In the genomic region with DNA sequence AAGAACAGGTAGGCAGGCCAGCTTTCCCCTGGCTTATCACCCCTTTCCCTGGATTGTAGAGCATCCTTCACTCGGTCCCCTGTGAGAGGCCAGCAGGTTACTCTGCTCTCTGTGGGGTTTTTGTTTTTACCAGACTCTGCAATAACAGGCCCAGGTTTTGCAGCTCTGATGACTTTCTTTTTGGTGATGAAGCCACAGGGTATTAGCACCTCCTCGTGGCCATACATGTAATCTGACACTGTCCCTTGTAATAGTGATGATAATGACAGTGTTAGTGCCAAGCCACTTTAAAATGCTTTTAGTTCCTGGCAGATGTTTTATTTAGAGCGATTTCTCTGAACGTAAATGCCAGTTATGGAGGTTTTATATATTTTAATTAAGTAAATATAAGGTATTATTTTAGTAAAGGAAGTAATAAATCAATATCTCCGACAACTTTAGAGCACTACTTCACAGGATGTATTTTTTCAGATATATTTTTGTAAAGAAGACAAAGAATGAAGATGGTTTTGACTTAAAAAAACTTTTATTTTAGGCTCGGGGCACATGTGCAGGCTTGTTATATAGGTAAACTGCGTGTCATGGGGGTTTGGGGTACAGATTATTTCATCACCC, we compare ENCODE assay signal across 8 cellular contexts. TPM values are rescaled to one million over a fixed set of nuclear protein-coding genes. Genes with fewer than 3 reads are reported as not detected.
DNase-seq lines count a peak whose midpoint lies in the region; ATAC-seq, FAIRE-seq and TF ChIP-seq lines count a peak whose summit lies in the region.

No MANE protein-coding gene starts in this region.

- H3K36me3 Mint-ChIP-seq in Calu3 (ENCODE audit: insufficient read depth, unreplicated experiment): no peaks in the 10 kb centered on the region
- no peaks in the 10 kb centered on the region for H3K36me3 Mint-ChIP-seq in activated CD8-positive, alpha-beta T cell treated with anti-CD3 and anti-CD28 coated beads, Interleukin-2, amount 10 ng/mL, durations not matched to agents 7 days and 5 days (ENCODE audit: low read depth)

- no peak overlapping the region for H3K4me3 Mint-ChIP-seq in Calu3 (ENCODE audit: low read depth, unreplicated experiment)
- H3K4me3 Mint-ChIP-seq in activated CD8-positive, alpha-beta T cell treated with anti-CD3 and anti-CD28 coated beads, Interleukin-2, amount 10 ng/mL, durations not matched to agents 7 days and 5 days: no peak overlapping the region

- H3K79me2 ChIP-seq in endothelial cell of umbilical vein (ENCODE audit: control insufficient read depth, insufficient read depth, low read length): no peaks in the 10 kb centered on the region

- H3K4me1 Mint-ChIP-seq in Calu3 (ENCODE audit: low read depth, unreplicated experiment): no peaks in the 10 kb centered on the region
- no peaks in the 10 kb centered on the region for H3K4me1 Mint-ChIP-seq in activated CD8-positive, alpha-beta T cell treated with anti-CD3 and anti-CD28 coated beads, Interleukin-2, amount 10 ng/mL, durations not matched to agents 7 days and 5 days (ENCODE audit: low read depth)

- CTCF ChIA-PET in Calu3 (lab: Charles Lee): interaction anchor here (0.6 to 1.6 kb wide), 8 partner anchors 10 to 565 kb away, joined by 3 to 9 read pairs (median 3); partner anchors contain the start of genes ADAT1, KARS1 and TERF2IP
- CTCF ChIA-PET in activated CD8-positive, alpha-beta T cell treated with anti-CD3 and anti-CD28 coated beads, Interleukin-2, amount 10 ng/mL, durations not matched to agents 7 days and 5 days (lab: Charles Lee): interaction anchor here (0.5 to 2.0 kb wide), 23 partner anchors 9 to 564 kb away, joined by 3 to 24 read pairs (median 4); partner anchors contain the start of genes ADAT1, CFDP1, GABARAPL2 and KARS1
- CTCF ChIA-PET in endothelial cell of umbilical vein (lab: Charles Lee): interaction anchor here (0.6 to 2.8 kb wide), 26 partner anchors 10 to 1408 kb away, joined by 3 to 74 read pairs (median 4); partner anchors contain the start of genes ADAT1, CFDP1, KARS1 and TERF2IP

- H3K27me3 ChIP-seq in endothelial cell of umbilical vein (ENCODE audit: control insufficient read depth in 2 of 2, insufficient read depth in 2 of 2, low read length in 2 of 2): peaks cover 0 to 4% of the 10 kb centered on the region in 2 experiments

- peak; percentile 70 for FAIRE-seq in endothelial cell of umbilical vein (lab: Jason Lieb, UNC)

- BruUV-seq in Calu3 (replicated peaks; lab: Mats Ljungman, UMichigan): no TSS peak
- no TSS peak for BruUV-seq in endothelial cell of umbilical vein (replicated peaks; lab: Mats Ljungman, UMichigan)

- no peak overlapping the region for H2AFZ ChIP-seq in endothelial cell of umbilical vein (ENCODE audit: low read depth, low read length)

- no peak overlapping the region for H3K27ac ChIP-seq in endothelial cell of umbilical vein (ENCODE audit: insufficient read depth, low read depth, low read length)

- H3K27ac Mint-ChIP-seq in Calu3 (ENCODE audit: unreplicated experiment): no peak overlapping the region
- no peak overlapping the region for H3K27ac Mint-ChIP-seq in activated CD8-positive, alpha-beta T cell treated with anti-CD3 and anti-CD28 coated beads, Interleukin-2, amount 10 ng/mL, durations not matched to agents 7 days and 5 days

- peaks cover 46% of the 10 kb centered on the region for H3K27me3 Mint-ChIP-seq in Calu3 (ENCODE audit: unreplicated experiment)
- H3K27me3 Mint-ChIP-seq in activated CD8-positive, alpha-beta T cell treated with anti-CD3 and anti-CD28 coated beads, Interleukin-2, amount 10 ng/mL, durations not matched to agents 7 days and 5 days (ENCODE audit: low read depth): peaks cover 14% of the 10 kb centered on the region

- H3K4me1 ChIP-seq in endothelial cell of umbilical vein (ENCODE audit: control insufficient read depth, extremely low read depth, insufficient read depth, low read length): no peaks in the 10 kb centered on the region
- H3K4me1 ChIP-seq in mucosa of descending colon (ENCODE audit: low read depth): no peaks in the 10 kb centered on the region

- H3K9me1 ChIP-seq in endothelial cell of umbilical vein (replicated peaks; ENCODE audit: control insufficient read depth, extremely low read depth, insufficient read depth, low read length): no peaks in the 10 kb centered on the region

- H4K20me1 ChIP-seq in endothelial cell of umbilical vein (replicated peaks; ENCODE audit: control insufficient read depth, extremely low read depth, insufficient read depth, low read length): no peaks in the 10 kb centered on the region

- H3K4me3 ChIP-seq in endothelial cell of umbilical vein (replicated peaks in 1 of 3; ENCODE audit: insufficient read depth in 1 of 3, low read depth in 1 of 3, low read length in 3 of 3) (no peak overlapping the region), mucosa of descending colon (no peak overlapping the region)

- H3K4me2 ChIP-seq in endothelial cell of umbilical vein (ENCODE audit: insufficient read depth, low read length): no peak overlapping the region

- no peaks in the 10 kb centered on the region for H3K9me3 Mint-ChIP-seq in Calu3 (ENCODE audit: low read depth, unreplicated experiment)
- H3K9me3 Mint-ChIP-seq in activated CD8-positive, alpha-beta T cell treated with anti-CD3 and anti-CD28 coated beads, Interleukin-2, amount 10 ng/mL, durations not matched to agents 7 days and 5 days (ENCODE audit: insufficient read depth): no peaks in the 10 kb centered on the region

- H3K9me3 ChIP-seq in endothelial cell of umbilical vein (replicated peaks; ENCODE audit: control insufficient read depth, insufficient read depth, low read length) (no peaks in the 10 kb centered on the region), mucosa of descending colon (no peaks in the 10 kb centered on the region)

- POLR2A ChIA-PET in activated CD8-positive, alpha-beta T cell treated with anti-CD3 and anti-CD28 coated beads, Interleukin-2, amount 10 ng/mL, durations not matched to agents 7 days and 5 days (lab: Charles Lee): interaction anchor here (2.9 kb wide), 1 partner anchor 116 kb away, joined by 10 read pairs; the partner anchor contains the start of genes KARS1 and TERF2IP
- POLR2A ChIA-PET in endothelial cell of umbilical vein (lab: Charles Lee): interaction anchor here (0.5 kb wide), 1 partner anchor 117 kb away, joined by 3 read pairs; the partner anchor contains the start of genes KARS1 and TERF2IP

- ATAC-seq in GM19455 (IDR thresholded peaks at IDR 0.05; ENCODE audit: unreplicated experiment) (peak; percentile 89), HG03469 (IDR thresholded peaks at IDR 0.05; ENCODE audit: unreplicated experiment) (peak; percentile 94), mucosa of descending colon (peak; percentile 92)
- ATAC-seq in activated CD8-positive, alpha-beta T cell treated with anti-CD3 and anti-CD28 coated beads, Interleukin-2, amount 10 ng/mL, durations not matched to agents 7 days and 5 days: peak; percentile 96

- peak; percentile 75 for TF ChIP-seq CTCF in Calu3 (IDR thresholded peaks at IDR 0.05; ENCODE audit: unreplicated experiment)
- TF ChIP-seq CTCF in endothelial cell of umbilical vein (IDR thresholded peaks at IDR 0.05; ENCODE audit: extremely low read depth in 1 of 2, insufficient read depth in 1 of 2, low read depth in 1 of 2, low read length in 2 of 2): peak; percentile 60 to 68
- peak; percentile 58 for TF ChIP-seq CTCF in mucosa of descending colon (IDR thresholded peaks at IDR 0.05)

- H3K9ac ChIP-seq in endothelial cell of umbilical vein (replicated peaks; ENCODE audit: extremely low read depth, insufficient read depth, low read length): no peak overlapping the region

- DNase-seq in Calu3 (peak; percentile 64), NCI-H748 treated with DMSO at 0.1 percent for 48 hours (lab: John Stamatoyannopoulos, UW) (peak; percentile 39), endothelial cell of umbilical vein (ENCODE audit: low read depth, low spot score) (peak; percentile 64), mucosa of descending colon (peak in 1 of 3 donors; percentile 79), stromal cell of bone marrow (ENCODE audit: low read depth) (peak; percentile 38)
- DNase-seq in activated CD8-positive, alpha-beta T cell treated with anti-CD3 and anti-CD28 coated beads, Interleukin-2, amount 10 ng/mL, durations not matched to agents 7 days and 5 days: peak; percentile 74

- no peak for TF ChIP-seq POLR2A in endothelial cell of umbilical vein (IDR thresholded peaks at IDR 0.05; ENCODE audit: low read depth, low read length)

- dilution Hi-C loops in endothelial cell of umbilical vein (cut with MboI; ENCODE audit: extremely low pct_ligation_motif_present, low sequenced_read_pairs): no loop called here

- intact Hi-C loops in Calu3 (cut with micrococcal nuclease; ENCODE audit: unreplicated experiment) (loop anchor here (1.0 to 5.0 kb wide), 3 partner anchors 120 to 565 kb away; no protein-coding TSS in a partner anchor), endothelial cell of umbilical vein (cut with micrococcal nuclease) (loop anchor here (1.0 to 5.0 kb wide), 6 partner anchors 117 to 565 kb away; partner anchors contain the start of genes ADAT1, GABARAPL2, KARS1 and TERF2IP), mucosa of descending colon (cut with DNase I, micrococcal nuclease) (loop anchor here in 1 of 2 donors (10.0 kb wide), 1 partner anchor 139 kb away; the partner anchor contains the start of gene ADAT1)

- H3K36me3 ChIP-seq in endothelial cell of umbilical vein (ENCODE audit: control insufficient read depth in 2 of 2, extremely low read depth in 1 of 2, insufficient read depth in 2 of 2, low read length in 2 of 2): no peaks in the 10 kb centered on the region
- H3K36me3 ChIP-seq in mucosa of descending colon (ENCODE audit: low read depth): no peaks in the 10 kb centered on the region

TF ChIP-seq in endothelial cell of umbilical vein, 7 proteins besides CTCF, POLR2A, EP300 and RAD21 (continues in another document):
- TF ChIP-seq JUN (IDR thresholded peaks at IDR 0.05; ENCODE audit: borderline replicate concordance, insufficient read depth, insufficient read length, low read depth) (no peak), FOS (IDR thresholded peaks at IDR 0.05; ENCODE audit: borderline replicate concordance, insufficient read depth, low read length) (no peak), GATA2 (IDR thresholded peaks at IDR 0.05; ENCODE audit: insufficient read depth, insufficient read length, low read depth, low read length) (no peak), POLR2AphosphoS5 (IDR thresholded peaks at IDR 0.05; ENCODE audit: insufficient read depth, low read depth, low read length) (no peak)

RNA-seq across cellular contexts. Expression of gene CPHXL, which starts 38.0 kb away (rescaled TPM):
- total RNA-seq in Calu3 (2022) (not detected in 2 replicates), endothelial cell of umbilical vein (not detected in 2 replicates), mucosa of descending colon (not detected)
- not detected for total RNA-seq in activated CD8-positive, alpha-beta T cell treated with anti-CD3 and anti-CD28 coated beads, Interleukin-2, amount 10 ng/mL, durations not matched to agents 7 days and 5 days
- not detected in 2 replicates for polyA plus RNA-seq in endothelial cell of umbilical vein
- not detected in 2 replicates for polyA plus RNA-seq in endothelial cell of umbilical vein (2011; cell fraction: cytosol; rRNA removed)
- not detected in 2 replicates for polyA plus RNA-seq in endothelial cell of umbilical vein (2011; cell fraction: nucleus; rRNA removed)
- polyA plus RNA-seq in endothelial cell of umbilical vein (2012): not detected in 2 replicates
- not detected in 2 replicates for polyA minus RNA-seq in endothelial cell of umbilical vein
- polyA minus RNA-seq in endothelial cell of umbilical vein (2011; cell fraction: cytosol; rRNA and poly(A)+ RNA removed): not detected
- polyA minus RNA-seq in endothelial cell of umbilical vein (2011; cell fraction: nucleus; rRNA and poly(A)+ RNA removed): not detected in 2 replicates
